In genomic region chrX:71652405-71652804, GRCh38 we compare ENCODE assay signal across 7 cellular contexts. TPM values are rescaled to one million over a fixed set of nuclear protein-coding genes. Genes with fewer than 3 reads are reported as not detected.
DNase-seq lines count a peak whose midpoint lies in the region; ATAC-seq and TF ChIP-seq lines count a peak whose summit lies in the region.

No MANE protein-coding gene starts in this region.

- no peaks in the 10 kb centered on the region for H3K36me3 Mint-ChIP-seq in MCF 10A (ENCODE audit: insufficient read depth, unreplicated experiment)

- no peak overlapping the region for H3K4me3 Mint-ChIP-seq in MCF 10A (ENCODE audit: unreplicated experiment)

- CTCF ChIA-PET in MCF 10A (lab: Yijun Ruan, JAX), result interaction anchor here (0.6 to 0.7 kb wide), 4 partner anchors 89 to 691 kb away, joined by 3 read pairs; no protein-coding TSS in a partner anchor

- H3K27me3 ChIP-seq in GM06990 (replicated peaks; ENCODE audit: control insufficient read depth, insufficient read depth, low read length), result no peaks in the 10 kb centered on the region

- H3K4me3 ChIP-seq in GM06990 (replicated peaks; ENCODE audit: low read depth, low read length), result no peak overlapping the region

- peak; percentile 69 for TF ChIP-seq CTCF in GM06990 (IDR thresholded peaks at IDR 0.05; ENCODE audit: insufficient read depth, low read length, poor library complexity, severe bottlenecking)
- TF ChIP-seq CTCF in MCF 10A (IDR thresholded peaks at IDR 0.05; ENCODE audit: unreplicated experiment), result peak; percentile 62

- BruUV-seq in MCF 10A (replicated peaks; lab: Mats Ljungman, UMichigan), result no TSS peak

- POLR2A ChIA-PET in MCF 10A (lab: Yijun Ruan, JAX), result interaction anchor here (0.7 kb wide), 1 partner anchor 207 kb away, joined by 3 read pairs; no protein-coding TSS in a partner anchor

- no peak overlapping the region for H3K27ac Mint-ChIP-seq in MCF 10A (ENCODE audit: low read depth, unreplicated experiment)

- intact Hi-C loops in MCF 10A (cut with micrococcal nuclease), result no loop called here

- H3K27me3 Mint-ChIP-seq in MCF 10A (ENCODE audit: insufficient read depth, unreplicated experiment), result peaks cover 19% of the 10 kb centered on the region

- H3K4me1 Mint-ChIP-seq in MCF 10A (ENCODE audit: insufficient read depth, unreplicated experiment), result no peaks in the 10 kb centered on the region

- peak; percentile 86 for ATAC-seq in SK-N-SH treated with all-trans-retinoic acid at 6 μM for 48 hours
- no peak for ATAC-seq in GM21576 (IDR thresholded peaks at IDR 0.05; ENCODE audit: unreplicated experiment)

- peaks cover 9% of the 10 kb centered on the region for H3K9me3 Mint-ChIP-seq in MCF 10A (ENCODE audit: unreplicated experiment)

- DNase-seq in GM06990 (ENCODE audit: extremely low read depth, insufficient read length), result no peak
- DNase-seq in LoVo (ENCODE audit: low spot score), result peak; percentile 23
- DNase-seq in MCF 10A (ENCODE audit: unreplicated experiment), result peak; percentile 56
- peak; percentile 49 for DNase-seq in islet precursor cell
- peak; percentile 34 to 40 for DNase-seq in stimulated activated CD4-positive, alpha-beta T cell treated with anti-CD3 and anti-CD28 coated beads, Interleukin-4, amount 100 ng/mL, for 4 hours

- H3K36me3 ChIP-seq in GM06990 (ENCODE audit: control insufficient read depth, insufficient read depth, low read length), result no peaks in the 10 kb centered on the region

TF ChIP-seq in SK-N-SH treated with all-trans-retinoic acid at 6 μM for 48 hours, 23 proteins besides CTCF, POLR2A, EP300 and RAD21:
- TF ChIP-seq CSRNP3 (CRISPR knock-in tag; IDR thresholded peaks at IDR 0.05), result no peak
- no peak for TF ChIP-seq ZFP30 (CRISPR knock-in tag; IDR thresholded peaks at IDR 0.05)
- TF ChIP-seq GLIS3 (CRISPR knock-in tag; IDR thresholded peaks at IDR 0.05), result no peak
- TF ChIP-seq ZFP3 (CRISPR knock-in tag; IDR thresholded peaks at IDR 0.05), result no peak
- no peak for TF ChIP-seq PATZ1 (CRISPR knock-in tag; IDR thresholded peaks at IDR 0.05; ENCODE audit: borderline replicate concordance)
- no peak for TF ChIP-seq ZNF70 (CRISPR knock-in tag; IDR thresholded peaks at IDR 0.05)
- TF ChIP-seq CSDC2 (CRISPR knock-in tag; IDR thresholded peaks at IDR 0.05), result no peak
- TF ChIP-seq TSHZ2 (CRISPR knock-in tag; IDR thresholded peaks at IDR 0.05), result no peak
- no peak for TF ChIP-seq POU6F1 (CRISPR knock-in tag; IDR thresholded peaks at IDR 0.05; ENCODE audit: borderline replicate concordance, low read depth)
- no peak for TF ChIP-seq PPARA (CRISPR knock-in tag; IDR thresholded peaks at IDR 0.05; ENCODE audit: borderline replicate concordance)
- no peak for TF ChIP-seq ARNTL (CRISPR knock-in tag; IDR thresholded peaks at IDR 0.05; ENCODE audit: borderline replicate concordance, low read depth)
- TF ChIP-seq CREB5 (CRISPR knock-in tag; IDR thresholded peaks at IDR 0.05; ENCODE audit: low read depth), result no peak
- TF ChIP-seq ISL1 (CRISPR knock-in tag; IDR thresholded peaks at IDR 0.05), result no peak
- TF ChIP-seq ZNF8 (CRISPR knock-in tag; IDR thresholded peaks at IDR 0.05), result no peak
- no peak for TF ChIP-seq TOX (CRISPR knock-in tag; IDR thresholded peaks at IDR 0.05; ENCODE audit: borderline replicate concordance)
- no peak for TF ChIP-seq OSR1 (CRISPR knock-in tag; IDR thresholded peaks at IDR 0.05)
- no peak for TF ChIP-seq TCF4 (CRISPR knock-in tag; IDR thresholded peaks at IDR 0.05; ENCODE audit: borderline replicate concordance)

RNA-seq across cellular contexts. Expression of gene CXCR3, which starts 34.1 kb away (rescaled TPM):
- not detected in 2 replicates for total RNA-seq in MCF 10A (2022)
